Comparison of ENCODE assay signal across 22 cellular contexts in the genomic region with DNA sequence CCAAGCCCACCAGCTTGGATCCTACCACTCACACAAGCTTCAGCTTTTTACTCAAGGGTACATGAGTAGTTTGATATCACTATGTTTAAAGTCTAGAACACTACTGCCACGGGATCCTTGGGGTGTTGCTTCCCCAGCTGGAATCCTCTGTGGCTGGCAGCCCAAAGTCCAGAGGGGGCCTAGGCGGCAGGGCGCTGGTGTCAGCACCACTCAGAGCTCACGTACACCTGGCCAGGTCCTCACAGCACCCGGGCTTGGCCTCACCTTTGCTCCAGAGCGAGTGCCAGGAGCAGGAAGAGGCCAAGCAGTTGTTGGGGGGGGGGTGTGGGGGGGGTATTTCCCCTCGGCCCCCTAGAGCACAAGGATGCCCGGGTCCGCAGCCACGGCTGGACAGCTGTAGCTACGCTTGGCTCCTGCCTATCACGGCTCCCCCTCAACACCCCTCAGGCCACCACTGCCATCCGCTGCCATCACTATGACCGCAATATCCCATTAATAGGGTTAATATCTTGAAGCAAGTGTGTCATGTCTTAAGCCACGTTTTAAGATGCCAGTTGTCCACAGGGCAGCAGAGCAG. TPM values are rescaled to one million over a fixed set of nuclear protein-coding genes. Genes with fewer than 3 reads are reported as not detected.
DNase-seq lines count a peak whose midpoint lies in the region; ATAC-seq, FAIRE-seq and TF ChIP-seq lines count a peak whose summit lies in the region.
"Had no signal": no experiment of that assay in that cellular context is flagged by ENCODE, and none has a peak within 500 bp of the region (broad histone marks: within the 10 kb centered on the region; RNA-seq: fewer than 3 reads in every experiment).

No MANE protein-coding gene starts in this region.

- no peaks in the 10 kb centered on the region for H3K4me1 ChIP-seq in small intestine (ENCODE audit: control insufficient read depth in 2 of 2, insufficient read depth in 1 of 2, low read depth in 1 of 2, low read length in 1 of 2)
- H3K4me1 ChIP-seq: BE2C, breast epithelium, testis had no signal

- H3K27ac ChIP-seq in small intestine (ENCODE audit: low read depth in 1 of 2, low read length in 1 of 2): peak overlapping the region; percentile 6 to 70
- H3K27ac ChIP-seq: breast epithelium, testis had no signal

- H3K36me3 Mint-ChIP-seq in activated CD8-positive, alpha-beta T cell treated with anti-CD3 and anti-CD28 coated beads for 36 hours (ENCODE audit: low read depth): peaks cover 38% of the 10 kb centered on the region
- peaks cover 46% of the 10 kb centered on the region for H3K36me3 Mint-ChIP-seq in activated CD8-positive, alpha-beta T cell treated with anti-CD3 and anti-CD28 coated beads, Interleukin-2, amount 10 ng/mL, durations not matched to agents 7 days and 5 days (ENCODE audit: low read depth)
- H3K36me3 Mint-ChIP-seq in T-helper 17 cell (ENCODE audit: low read depth) (peaks cover 5% of the 10 kb centered on the region), immature natural killer cell (peaks cover 16 to 61% (median 39%) of the 10 kb centered on the region in 3 donors)

- 25 to 68% (median 51%) methylated on average over 13 to 15 of the region's 15 CpGs for WGBS in small intestine, 3 donors

- H3K4me1 Mint-ChIP-seq in activated CD8-positive, alpha-beta T cell treated with anti-CD3 and anti-CD28 coated beads for 36 hours (ENCODE audit: low read depth): no peaks in the 10 kb centered on the region
- no peaks in the 10 kb centered on the region for H3K4me1 Mint-ChIP-seq in activated CD8-positive, alpha-beta T cell treated with anti-CD3 and anti-CD28 coated beads, Interleukin-2, amount 10 ng/mL, durations not matched to agents 7 days and 5 days (ENCODE audit: low read depth)
- peaks cover 7% of the 10 kb centered on the region for H3K4me1 Mint-ChIP-seq in T-helper 17 cell
- H3K4me1 Mint-ChIP-seq in immature natural killer cell: peaks cover 6 to 7% of the 10 kb centered on the region in 2 donors

- H3K4me3 ChIP-seq in small intestine (ENCODE audit: low read depth in 1 of 2, low read length in 2 of 2): no peak overlapping the region
- H3K4me3 ChIP-seq: breast epithelium, testis had no signal

- CTCF ChIA-PET in activated CD8-positive, alpha-beta T cell treated with anti-CD3 and anti-CD28 coated beads for 36 hours (lab: Charles Lee): interaction anchor here (0.7 to 1.1 kb wide), 2 partner anchors 11 to 42 kb away, joined by 3 read pairs; no protein-coding TSS in a partner anchor
- CTCF ChIA-PET in activated CD8-positive, alpha-beta T cell treated with anti-CD3 and anti-CD28 coated beads, Interleukin-2, amount 10 ng/mL, durations not matched to agents 7 days and 5 days (lab: Charles Lee): no interaction called here

- H3K27me3 Mint-ChIP-seq in activated CD8-positive, alpha-beta T cell treated with anti-CD3 and anti-CD28 coated beads for 36 hours: no peaks in the 10 kb centered on the region
- no peaks in the 10 kb centered on the region for H3K27me3 Mint-ChIP-seq in activated CD8-positive, alpha-beta T cell treated with anti-CD3 and anti-CD28 coated beads, Interleukin-2, amount 10 ng/mL, durations not matched to agents 7 days and 5 days (ENCODE audit: low read depth)
- H3K27me3 Mint-ChIP-seq in T-helper 17 cell (no peaks in the 10 kb centered on the region), immature natural killer cell (ENCODE audit: low read depth in 3 of 3) (peaks cover 0 to 1% (median 0%) of the 10 kb centered on the region in 3 donors)

- no peak overlapping the region for H3K4me3 Mint-ChIP-seq in activated CD8-positive, alpha-beta T cell treated with anti-CD3 and anti-CD28 coated beads for 36 hours
- H3K4me3 Mint-ChIP-seq in activated CD8-positive, alpha-beta T cell treated with anti-CD3 and anti-CD28 coated beads, Interleukin-2, amount 10 ng/mL, durations not matched to agents 7 days and 5 days: no peak overlapping the region
- H3K4me3 Mint-ChIP-seq in T-helper 17 cell: no peak overlapping the region
- H3K4me3 Mint-ChIP-seq in immature natural killer cell: no peak overlapping the region
- H3K4me3 Mint-ChIP-seq: HFFc6 had no signal

- H3K9me3 ChIP-seq in T-helper 17 cell (ENCODE audit: control insufficient read depth, low read length, poor library complexity, severe bottlenecking) (no peaks in the 10 kb centered on the region), small intestine (ENCODE audit: control insufficient read depth, low read depth) (no peaks in the 10 kb centered on the region)
- H3K9me3 ChIP-seq: BE2C, breast epithelium, testis had no signal

- no peak for ATAC-seq in activated CD8-positive, alpha-beta T cell treated with anti-CD3 and anti-CD28 coated beads for 36 hours
- ATAC-seq in activated CD8-positive, alpha-beta T cell treated with anti-CD3 and anti-CD28 coated beads, Interleukin-2, amount 10 ng/mL, durations not matched to agents 7 days and 5 days: no peak
- no peak for ATAC-seq in T-helper 17 cell
- no peak for ATAC-seq in HG02571 (IDR thresholded peaks at IDR 0.05; ENCODE audit: unreplicated experiment)
- ATAC-seq in HG02588 (IDR thresholded peaks at IDR 0.05; ENCODE audit: unreplicated experiment): no peak

- peaks cover 15 to 36% of the 10 kb centered on the region in 2 donors for H3K36me3 ChIP-seq in small intestine (ENCODE audit: control insufficient read depth in 2 of 2, insufficient read depth in 2 of 2, low read length in 2 of 2)
- H3K36me3 ChIP-seq: breast epithelium had no signal

- intact Hi-C loops in activated CD8-positive, alpha-beta T cell treated with anti-CD3 and anti-CD28 coated beads for 36 hours (cut with micrococcal nuclease): no loop called here

- TF ChIP-seq CTCF in activated CD8-positive, alpha-beta T cell treated with anti-CD3 and anti-CD28 coated beads for 36 hours (IDR thresholded peaks at IDR 0.05): no peak

- no peak for DNase-seq in activated CD8-positive, alpha-beta T cell treated with anti-CD3 and anti-CD28 coated beads for 36 hours
- no peak for DNase-seq in activated CD8-positive, alpha-beta T cell treated with anti-CD3 and anti-CD28 coated beads, Interleukin-2, amount 10 ng/mL, durations not matched to agents 7 days and 5 days
- DNase-seq in T-helper 17 cell (no peak), immature natural killer cell (no peak), small intestine (peak; percentile 84), cerebellar cortex (ENCODE audit: low spot score) (no peak)
- DNase-seq: activated CD4-positive, alpha-beta T cell treated with anti-CD3 and anti-CD28 coated beads, Interleukin-2, amount 50 U/mL, for 48 hours; BE2C; dermis blood vessel endothelial cell; HFFc6; KBM-7; MV-4-11; NCI-H1694; NCI-H748 treated with DMSO at 0.1 percent for 48 hours; OCI-M1; SIG-M5; T-helper 1 cell; testis had no signal

- H3K27ac Mint-ChIP-seq in activated CD8-positive, alpha-beta T cell treated with anti-CD3 and anti-CD28 coated beads for 36 hours: peak overlapping the region; percentile 77
- H3K27ac Mint-ChIP-seq in activated CD8-positive, alpha-beta T cell treated with anti-CD3 and anti-CD28 coated beads, Interleukin-2, amount 10 ng/mL, durations not matched to agents 7 days and 5 days: no peak overlapping the region
- H3K27ac Mint-ChIP-seq in T-helper 17 cell (peak overlapping the region; percentile 47), immature natural killer cell (peak overlapping the region; percentile 16 to 88 (median 68))
- H3K27ac Mint-ChIP-seq: HFFc6 had no signal

- H3K27me3 ChIP-seq in small intestine (ENCODE audit: control insufficient read depth in 2 of 2, insufficient read depth in 2 of 2, low read length in 2 of 2): no peaks in the 10 kb centered on the region
- H3K27me3 ChIP-seq: BE2C, breast epithelium, testis had no signal

- no peak for FAIRE-seq in small intestine (lab: Jason Lieb, UNC)
- FAIRE-seq: A204.1 had no signal

- POLR2A ChIA-PET in activated CD8-positive, alpha-beta T cell treated with anti-CD3 and anti-CD28 coated beads for 36 hours (lab: Charles Lee): interaction anchor here (0.5 to 1.4 kb wide), 3 partner anchors 11 to 32 kb away, joined by 3 to 5 read pairs (median 3); no protein-coding TSS in a partner anchor
- POLR2A ChIA-PET in activated CD8-positive, alpha-beta T cell treated with anti-CD3 and anti-CD28 coated beads, Interleukin-2, amount 10 ng/mL, durations not matched to agents 7 days and 5 days (lab: Charles Lee): interaction anchor here (1.5 kb wide), 1 partner anchor 10 kb away, joined by 4 read pairs; no protein-coding TSS in a partner anchor

- H3K9me3 Mint-ChIP-seq in activated CD8-positive, alpha-beta T cell treated with anti-CD3 and anti-CD28 coated beads for 36 hours: no peaks in the 10 kb centered on the region
- H3K9me3 Mint-ChIP-seq in activated CD8-positive, alpha-beta T cell treated with anti-CD3 and anti-CD28 coated beads, Interleukin-2, amount 10 ng/mL, durations not matched to agents 7 days and 5 days (ENCODE audit: insufficient read depth): no peaks in the 10 kb centered on the region
- no peaks in the 10 kb centered on the region for H3K9me3 Mint-ChIP-seq in immature natural killer cell
- H3K9me3 Mint-ChIP-seq: HFFc6 had no signal

RNA-seq across cellular contexts. Expression of a gene that starts 17.0 kb away (rescaled TPM):
- total RNA-seq in activated CD8-positive, alpha-beta T cell treated with anti-CD3 and anti-CD28 coated beads for 36 hours: 10 to 100 TPM; 36.6 to 37.6 TPM
- total RNA-seq in activated CD8-positive, alpha-beta T cell treated with anti-CD3 and anti-CD28 coated beads, Interleukin-2, amount 10 ng/mL, durations not matched to agents 7 days and 5 days: 10 to 100 TPM; 49.0 to 51.5 TPM
- 10 to 100 TPM; 32.4 to 36.2 TPM for total RNA-seq in T-helper 17 cell
- 10 to 100 TPM; 27.4 to 39.3 (median 39.2) TPM for polyA plus RNA-seq in immature natural killer cell
- 10 to 100 TPM; 39.1 to 79.8 (median 41.6) TPM for polyA plus RNA-seq in small intestine

RNA-seq across cellular contexts. Expression of a gene that starts 17.3 kb away (rescaled TPM):
- 10 to 100 TPM; 29.4 to 30.0 TPM for total RNA-seq in activated CD8-positive, alpha-beta T cell treated with anti-CD3 and anti-CD28 coated beads for 36 hours
- 10 to 100 TPM; 40.2 to 43.7 TPM for total RNA-seq in activated CD8-positive, alpha-beta T cell treated with anti-CD3 and anti-CD28 coated beads, Interleukin-2, amount 10 ng/mL, durations not matched to agents 7 days and 5 days
- 10 to 100 TPM; 58.8 to 65.0 TPM for total RNA-seq in T-helper 17 cell
- polyA plus RNA-seq in immature natural killer cell: 10 to 100 TPM; 15.0 to 40.2 (median 31.2) TPM
- 10 to 100 TPM; 13.8 to 16.0 (median 15.9) TPM for polyA plus RNA-seq in small intestine

RNA-seq across cellular contexts. Expression of a gene that starts 55.8 kb away (rescaled TPM):
- total RNA-seq in activated CD8-positive, alpha-beta T cell treated with anti-CD3 and anti-CD28 coated beads for 36 hours: 10 to 100 TPM; 33.7 to 34.1 TPM
- 10 to 100 TPM; 50.7 to 53.1 TPM for total RNA-seq in activated CD8-positive, alpha-beta T cell treated with anti-CD3 and anti-CD28 coated beads, Interleukin-2, amount 10 ng/mL, durations not matched to agents 7 days and 5 days
- total RNA-seq in T-helper 17 cell: 10 to 100 TPM; 35.4 to 44.2 TPM
- polyA plus RNA-seq in immature natural killer cell (10 to 100 TPM; 63.9 to 86.5 (median 78.4) TPM), small intestine (100 to 1,000 TPM; 163 to 425 (median 338) TPM)
